22 cellular contexts compared by ENCODE assay signal in the genomic region with DNA sequence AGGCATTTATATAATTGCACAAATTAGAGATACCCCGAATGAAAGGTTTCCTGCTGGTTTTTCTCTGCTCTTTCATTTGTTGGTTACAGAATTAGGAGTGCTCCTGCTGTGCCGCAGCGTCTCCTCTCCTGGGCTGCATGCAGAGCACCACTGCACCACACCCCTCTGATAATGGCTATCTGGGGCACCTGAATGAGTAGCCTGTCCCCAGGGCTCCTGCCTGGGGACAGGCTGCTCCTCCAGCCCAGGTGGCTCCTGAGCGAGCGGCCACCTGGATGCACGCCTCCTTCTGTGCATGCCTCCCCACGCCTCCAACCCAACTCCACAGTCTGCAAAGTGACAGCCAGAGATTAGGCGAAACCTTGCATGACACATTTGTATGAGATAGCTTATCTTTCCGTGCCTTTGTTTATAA.
DNase-seq lines count a peak whose midpoint lies in the region; ATAC-seq and TF ChIP-seq lines count a peak whose summit lies in the region.
"Had no signal": no experiment of that assay in that cellular context is flagged by ENCODE, and none has a peak within 500 bp of the region (broad histone marks: within the 10 kb centered on the region; RNA-seq: fewer than 3 reads in every experiment).

No MANE protein-coding gene starts in this region.

- intact Hi-C loops in PC-3 (cut with micrococcal nuclease) = no loop called here

- no peak overlapping the region for H2AFZ ChIP-seq in PC-3 (ENCODE audit: low read length)
- H2AFZ ChIP-seq: GM23248 had no signal

- ATAC-seq in PC-3 = no peak
- no peak for ATAC-seq in HG03457 (IDR thresholded peaks at IDR 0.05; ENCODE audit: unreplicated experiment)
- ATAC-seq: T-helper 17 cell had no signal

- H3F3A ChIP-seq in PC-3 (ENCODE audit: low read length, unreplicated experiment) = no peaks in the 10 kb centered on the region

- no peak overlapping the region for H3K9ac ChIP-seq in PC-3 (ENCODE audit: low read length)
- H3K9ac ChIP-seq: GM23248 had no signal

- no peaks in the 10 kb centered on the region for H4K20me1 ChIP-seq in PC-3 (ENCODE audit: low read length)

- no peaks in the 10 kb centered on the region for H3K9me3 ChIP-seq in PC-3 (ENCODE audit: low read length)
- H3K9me3 ChIP-seq: transverse colon had no signal

- H3K36me3 ChIP-seq in PC-3 (ENCODE audit: low read depth, low read length) = no peaks in the 10 kb centered on the region
- H3K36me3 ChIP-seq: transverse colon had no signal

- H3K27me3 ChIP-seq in PC-3 (ENCODE audit: low read length) = no peaks in the 10 kb centered on the region
- H3K27me3 ChIP-seq: transverse colon had no signal

- DNase-seq in D341Med (ENCODE audit: low spot score) = peak; percentile 54
- peak; percentile 10 for DNase-seq in HEK293T (ENCODE audit: extremely low spot score)
- peak; percentile 95 for DNase-seq in NCI-H748 (lab: John Stamatoyannopoulos, UW; ENCODE audit: unreplicated experiment)
- DNase-seq in iPS-NIHi11 (ENCODE audit: low spot score) = peak; percentile 23
- DNase-seq in PC-3 = no peak
- DNase-seq in dedifferentiated amniotic fluid mesenchymal stem cell (ENCODE audit: extremely low spot score) = no peak
- no peak for DNase-seq in SIG-M5 (lab: John Stamatoyannopoulos, UW)
- DNase-seq: activated CD4-positive, alpha-beta T cell treated with anti-CD3 and anti-CD28 coated beads, Interleukin-2, amount 50 U/mL, for 4 hours; activated CD8-positive, alpha-beta memory T cell treated with anti-CD3 and anti-CD28 coated beads, Interleukin-2, amount 50 U/mL, for 48 hours; activated naive CD8-positive, alpha-beta T cell treated with anti-CD3 and anti-CD28 coated beads for 36 hours; GM23248; head of caudate nucleus; left cardiac atrium; naive B cell; NCI-H1105 treated with DMSO at 0.1 percent for 48 hours; NCI-H226; nucleus accumbens; T-helper 17 cell; transverse colon had no signal

- no peak overlapping the region for H3K4me2 ChIP-seq in PC-3 (ENCODE audit: low read length)

- peaks cover 4% of the 10 kb centered on the region; the same call in 1 of the 2 replicates for H3K9me2 ChIP-seq in PC-3 (replicated peaks; ENCODE audit: low read length)

- TF ChIP-seq CTCF in PC-3 (conservative IDR thresholded peaks at IDR 0.05; ENCODE audit: low read depth, low read length) = no peak

- no peak overlapping the region for H3K27ac ChIP-seq in PC-3 (ENCODE audit: low read length)
- H3K27ac ChIP-seq: epithelial cell of prostate, GM23248, skin epidermis, transverse colon had no signal

- no peak overlapping the region for H3K4me3 ChIP-seq in PC-3 (ENCODE audit: low read length)
- H3K4me3 ChIP-seq: GM23248, skin epidermis, transverse colon had no signal

- POLR2A ChIA-PET in HEK293T (lab: Yijun Ruan, JAX) (no interaction called here), PC-3 (lab: Charles Lee; ENCODE audit: unreplicated experiment) (no interaction called here)

- no TSS peak for BruUV-seq in PC-3 (replicated peaks; lab: Mats Ljungman, UMichigan)

- no peaks in the 10 kb centered on the region for H3K79me2 ChIP-seq in PC-3 (ENCODE audit: low read length)

- CTCF ChIA-PET in HEK293T (lab: Yijun Ruan, JAX) (no interaction called here), PC-3 (lab: Charles Lee) (no interaction called here)

- H3K4me1 ChIP-seq in PC-3 (ENCODE audit: insufficient read depth, low read length) = peaks cover 7% of the 10 kb centered on the region

TF ChIP-seq in HEK293T, 16 proteins besides CTCF, POLR2A, EP300 and RAD21:
- no peak for TF ChIP-seq HDGF (IDR thresholded peaks at IDR 0.05; ENCODE audit: borderline replicate concordance)
- TF ChIP-seq FOXM1 (IDR thresholded peaks at IDR 0.05; ENCODE audit: borderline replicate concordance) = no peak
- no peak for TF ChIP-seq BHLHE40 (IDR thresholded peaks at IDR 0.05; ENCODE audit: borderline replicate concordance)

Comparison
In these comparisons a context has a peak if more than half of its experiments do, and no peak if none do; other contexts are left out.
1. DNase-seq: peak in D341Med (single experiment), HEK293T (single experiment), NCI-H748 (single experiment) and iPS-NIHi11 (single experiment); none in PC-3 (single experiment), dedifferentiated amniotic fluid mesenchymal stem cell (single experiment) and SIG-M5 (single experiment).